1 cellular context compared by ENCODE assay signal in genomic region chr17:29048440-29049360, GRCh38.
TF ChIP-seq lines count a peak whose summit lies in the region.

No MANE protein-coding gene starts in this region.

TF ChIP-seq in GM23338, 12 proteins besides CTCF, POLR2A, EP300 and RAD21 (continued from another document):
- TF ChIP-seq ZNF462 (CRISPR knock-in tag; IDR thresholded peaks at IDR 0.05): no peak
- TF ChIP-seq ZNF331 (CRISPR knock-in tag; IDR thresholded peaks at IDR 0.05; ENCODE audit: low read depth): no peak
- TF ChIP-seq EZH2 (IDR thresholded peaks at IDR 0.05; ENCODE audit: low read depth, unreplicated experiment): no peak
- no peak for TF ChIP-seq POLR2AphosphoS5 (IDR thresholded peaks at IDR 0.05; ENCODE audit: low read depth)
- no peak for TF ChIP-seq ETS1 (IDR thresholded peaks at IDR 0.05)
TF ChIP-seq in GM23338: peak in this region for 0.
